In genomic region chr2:25230626-25231311, GRCh38 we compare ENCODE assay signal across 21 cellular contexts.
A peak's percentile ranks its signal among the peaks of the same experiment; 100 is the strongest.
DNase-seq lines count a peak whose midpoint lies in the region; ATAC-seq, FAIRE-seq and TF ChIP-seq lines count a peak whose summit lies in the region.
"Had no signal": no experiment of that assay in that cellular context is flagged by ENCODE, and none has a peak within 500 bp of the region (broad histone marks: within the 10 kb centered on the region; RNA-seq: fewer than 3 reads in every experiment).

No MANE protein-coding gene starts in this region.

- H3K27ac ChIP-seq in BLaER1: peak overlapping the region; percentile 60
- H3K27ac ChIP-seq in CD4-positive, alpha-beta T cell (ENCODE audit: low read depth, low read length): no peak overlapping the region
- peak overlapping the region; percentile 28 for H3K27ac ChIP-seq in WERI-Rb-1
- H3K27ac ChIP-seq in HepG2 (ENCODE audit: extremely low read length, insufficient read depth, low read length): no peak overlapping the region
- H3K27ac ChIP-seq: parathyroid adenoma, transverse colon had no signal

- no peak for DNase-seq in CD4-positive, alpha-beta T cell
- DNase-seq in WERI-Rb-1: peak; percentile 41
- DNase-seq in HepG2 (ENCODE audit: low spot score): no peak
- no peak for DNase-seq in ecto neural progenitor cell (ENCODE audit: low spot score)
- DNase-seq in activated CD4-positive, alpha-beta T cell treated with anti-CD3 and anti-CD28 coated beads for 48 hours: no peak
- DNase-seq in kidney glomerular epithelial cell (lab: John Stamatoyannopoulos, UW): no peak
- DNase-seq: activated naive CD4-positive, alpha-beta T cell treated with anti-CD3 and anti-CD28 coated beads for 36 hours; activated T-cell treated with anti-CD3 and anti-CD28 coated beads for 4 hours; AML-193; GDM1; head of caudate nucleus; immature natural killer cell; naive thymus-derived CD4-positive, alpha-beta T cell; NCI-H1436 treated with DMSO at 0.1 percent for 48 hours; stimulated activated naive CD4-positive, alpha-beta T cell; transverse colon had no signal

- TF ChIP-seq RAD21 in HepG2 (CRISPR knock-in tag; IDR thresholded peaks at IDR 0.05): no peak

- in situ Hi-C loops in HepG2 (cut with HindIII; ENCODE audit: extremely low pct_ligation_motif_present, low pct_unique_long_range_greater_than_20kb): no loop called here

- no peak for TF ChIP-seq CTCF in CD4-positive, alpha-beta T cell (IDR thresholded peaks at IDR 0.05)
- no peak for TF ChIP-seq CTCF in WERI-Rb-1 (IDR thresholded peaks at IDR 0.05; ENCODE audit: low read depth, low read length)
- no peak for TF ChIP-seq CTCF in HepG2 (CRISPR knock-in tag; IDR thresholded peaks at IDR 0.05)

- no peak for ATAC-seq in CD4-positive, alpha-beta T cell (ENCODE audit: poor library complexity)
- ATAC-seq in HepG2: peak; percentile 4
- ATAC-seq: naive thymus-derived CD4-positive, alpha-beta T cell had no signal

- CTCF ChIA-PET in CD4-positive, alpha-beta T cell (lab: Charles Lee): no interaction called here
- CTCF ChIA-PET in HepG2 (lab: Yijun Ruan, JAX; ENCODE audit: low intra/inter-chr PET ratio, low total read pairs): no interaction called here

- no peak for FAIRE-seq in HepG2 (lab: Jason Lieb, UNC)
- FAIRE-seq: GM19239, H1 had no signal

- H3K9me3 ChIP-seq in BLaER1: no peaks in the 10 kb centered on the region
- no peaks in the 10 kb centered on the region for H3K9me3 ChIP-seq in CD4-positive, alpha-beta T cell (ENCODE audit: control insufficient read depth, low read length)
- no peaks in the 10 kb centered on the region for H3K9me3 ChIP-seq in WERI-Rb-1 (ENCODE audit: severe bottlenecking)
- no peaks in the 10 kb centered on the region for H3K9me3 ChIP-seq in HepG2 (ENCODE audit: low read length)
- H3K9me3 ChIP-seq: transverse colon had no signal

- TF ChIP-seq EP300 in HepG2 (IDR thresholded peaks at IDR 0.05; ENCODE audit: low read depth in 2 of 2, low read length in 2 of 2) (no peak), HepG2 (CRISPR knock-in tag; IDR thresholded peaks at IDR 0.05; ENCODE audit: borderline replicate concordance) (no peak)

- H3K27me3 Mint-ChIP-seq in CD4-positive, alpha-beta T cell: no peaks in the 10 kb centered on the region
- H3K27me3 Mint-ChIP-seq: memory B cell; naive thymus-derived CD4-positive, alpha-beta T cell had no signal

- WGBS in HepG2 (ENCODE audit: low lambda C conversion rate): 76% methylated on average over 11 of the region's 13 CpGs

- peaks cover 43% of the 10 kb centered on the region for H3K36me3 Mint-ChIP-seq in CD4-positive, alpha-beta T cell (ENCODE audit: low read depth)

- H3K27me3 ChIP-seq in BLaER1 (no peaks in the 10 kb centered on the region), WERI-Rb-1 (ENCODE audit: insufficient read depth, low read depth, severe bottlenecking) (no peaks in the 10 kb centered on the region), HepG2 (ENCODE audit: control insufficient read depth in 1 of 2, insufficient read depth in 2 of 2, low read length in 2 of 2) (no peaks in the 10 kb centered on the region)
- no peaks in the 10 kb centered on the region for H3K27me3 ChIP-seq in CD4-positive, alpha-beta T cell (ENCODE audit: control insufficient read depth, insufficient read depth, low read length)
- H3K27me3 ChIP-seq: transverse colon had no signal

- H2AFZ ChIP-seq in HepG2 (ENCODE audit: low read length): no peak overlapping the region
- H2AFZ ChIP-seq: parathyroid adenoma had no signal

- H3K9me3 Mint-ChIP-seq in CD4-positive, alpha-beta T cell: no peaks in the 10 kb centered on the region
- H3K9me3 Mint-ChIP-seq: activated naive CD4-positive, alpha-beta T cell treated with anti-CD3 and anti-CD28 coated beads for 36 hours; immature natural killer cell; memory B cell; naive thymus-derived CD4-positive, alpha-beta T cell had no signal

- POLR2A ChIA-PET in CD4-positive, alpha-beta T cell (lab: Charles Lee): interaction anchor here (0.5 to 1.6 kb wide), 2 partner anchors 42 to 59 kb away, joined by 3 to 5 read pairs; no protein-coding TSS in a partner anchor
- POLR2A ChIA-PET in HepG2 (lab: Yijun Ruan, JAX): interaction anchor here (0.7 to 2.8 kb wide), 3 partner anchors 9 to 405 kb away, joined by 3 to 7 read pairs (median 3); no protein-coding TSS in a partner anchor

- intact Hi-C loops in CD4-positive, alpha-beta T cell (cut with DNase I, micrococcal nuclease): no loop called here
- intact Hi-C loops in HepG2 (cut with micrococcal nuclease; ENCODE audit: unreplicated experiment): loop anchor here (1.0 kb wide), 1 partner anchor 19 kb away; no protein-coding TSS in a partner anchor

- no peak overlapping the region for H3K4me3 ChIP-seq in BLaER1
- no peak overlapping the region for H3K4me3 ChIP-seq in WERI-Rb-1 (ENCODE audit: low read depth, low read length)
- no peak overlapping the region for H3K4me3 ChIP-seq in HepG2 (replicated peaks in 1 of 3; ENCODE audit: insufficient read depth in 1 of 3, low read depth in 2 of 3, low read length in 3 of 3)
- H3K4me3 ChIP-seq: transverse colon had no signal

- H3K4me3 Mint-ChIP-seq in CD4-positive, alpha-beta T cell: no peak overlapping the region
- H3K4me3 Mint-ChIP-seq: activated naive CD4-positive, alpha-beta T cell treated with anti-CD3 and anti-CD28 coated beads for 36 hours; immature natural killer cell; memory B cell; naive thymus-derived CD4-positive, alpha-beta T cell had no signal

- no peaks in the 10 kb centered on the region for H3K79me2 ChIP-seq in HepG2 (ENCODE audit: insufficient read depth, low read length)
- H3K79me2 ChIP-seq: parathyroid adenoma had no signal

- BruUV-seq in HepG2 (replicated peaks; lab: Mats Ljungman, UMichigan): no TSS peak

- H3K4me2 ChIP-seq in BLaER1 (peak overlapping the region; percentile 86), HepG2 (ENCODE audit: low read depth, low read length) (no peak overlapping the region)

- H3K4me1 Mint-ChIP-seq in CD4-positive, alpha-beta T cell (ENCODE audit: low read depth): peaks cover 15% of the 10 kb centered on the region
- H3K4me1 Mint-ChIP-seq: immature natural killer cell, memory B cell had no signal

- H4K20me1 ChIP-seq in BLaER1 (peaks cover 67% of the 10 kb centered on the region), HepG2 (ENCODE audit: insufficient read depth, low read length) (no peaks in the 10 kb centered on the region)

- H3K9ac ChIP-seq in BLaER1 (peak overlapping the region; percentile 34; the same call in 1 of the 2 replicates), HepG2 (ENCODE audit: insufficient read depth, low read depth, low read length) (no peak overlapping the region)
- H3K9ac ChIP-seq: parathyroid adenoma had no signal

- peak overlapping the region; percentile 47 for H3K27ac Mint-ChIP-seq in CD4-positive, alpha-beta T cell
- H3K27ac Mint-ChIP-seq: activated naive CD4-positive, alpha-beta T cell treated with anti-CD3 and anti-CD28 coated beads for 36 hours had no signal

- peak in 1 of 2 experiments; percentile 5; a peak in 1 of 4 replicates for TF ChIP-seq POLR2A in HepG2 (IDR thresholded peaks at IDR 0.05; ENCODE audit: insufficient read depth in 1 of 2, low read depth in 2 of 2, low read length in 2 of 2)

- H3K4me1 ChIP-seq in BLaER1 (peaks cover 57% of the 10 kb centered on the region), HepG2 (ENCODE audit: insufficient read depth, low read length) (peaks cover 21% of the 10 kb centered on the region)
- H3K4me1 ChIP-seq: parathyroid adenoma had no signal

- peaks cover 50% of the 10 kb centered on the region for H3K36me3 ChIP-seq in BLaER1
- H3K36me3 ChIP-seq in WERI-Rb-1: peaks cover 48% of the 10 kb centered on the region
- peaks cover 11 to 27% of the 10 kb centered on the region in 2 experiments for H3K36me3 ChIP-seq in HepG2 (replicated peaks in 1 of 2; ENCODE audit: control insufficient read depth in 1 of 2, insufficient read depth in 2 of 2, low read length in 2 of 2)

TF ChIP-seq in HepG2, 621 proteins besides CTCF, POLR2A, EP300 and RAD21:
- TF ChIP-seq RBM22 (optimal IDR thresholded peaks at IDR 0.05; ENCODE audit: low read length): peak; percentile 43
- TF ChIP-seq MXD3 (CRISPR knock-in tag; IDR thresholded peaks at IDR 0.05): no peak
- TF ChIP-seq EEA1 (CRISPR knock-in tag; IDR thresholded peaks at IDR 0.05; ENCODE audit: borderline replicate concordance): no peak
- TF ChIP-seq ZBTB20 (CRISPR knock-in tag; IDR thresholded peaks at IDR 0.05; ENCODE audit: borderline replicate concordance, low read depth): no peak
- TF ChIP-seq ELF4 (CRISPR knock-in tag; IDR thresholded peaks at IDR 0.05; ENCODE audit: borderline replicate concordance): no peak
- 0 out of 2 replicates have a peak, but pooled peaks have one; percentile 29 for TF ChIP-seq TARDBP (CRISPR knock-in tag; IDR thresholded peaks at IDR 0.05)
- peak; percentile 95 for TF ChIP-seq AGO2 (optimal IDR thresholded peaks at IDR 0.05; ENCODE audit: low read depth, low read length)
- TF ChIP-seq ZNF263 (CRISPR knock-in tag; IDR thresholded peaks at IDR 0.05): peak; percentile 85
- no peak for TF ChIP-seq ZNF607 (CRISPR knock-in tag; IDR thresholded peaks at IDR 0.05; ENCODE audit: borderline replicate concordance)
- 0 out of 2 replicates have a peak, but pooled peaks have one; percentile 18 for TF ChIP-seq POLR2AphosphoS5 (IDR thresholded peaks at IDR 0.05; ENCODE audit: low read depth, low read length)
TF ChIP-seq in HepG2: peak in this region for 5.

Comparison
In these comparisons a context has a peak if more than half of its experiments do, and no peak if none do; other contexts are left out.
1. H3K27ac ChIP-seq: peak in BLaER1 (single experiment) and WERI-Rb-1 (single experiment); none in CD4-positive, alpha-beta T cell (single experiment) and HepG2 (single experiment).